In the genomic region with DNA sequence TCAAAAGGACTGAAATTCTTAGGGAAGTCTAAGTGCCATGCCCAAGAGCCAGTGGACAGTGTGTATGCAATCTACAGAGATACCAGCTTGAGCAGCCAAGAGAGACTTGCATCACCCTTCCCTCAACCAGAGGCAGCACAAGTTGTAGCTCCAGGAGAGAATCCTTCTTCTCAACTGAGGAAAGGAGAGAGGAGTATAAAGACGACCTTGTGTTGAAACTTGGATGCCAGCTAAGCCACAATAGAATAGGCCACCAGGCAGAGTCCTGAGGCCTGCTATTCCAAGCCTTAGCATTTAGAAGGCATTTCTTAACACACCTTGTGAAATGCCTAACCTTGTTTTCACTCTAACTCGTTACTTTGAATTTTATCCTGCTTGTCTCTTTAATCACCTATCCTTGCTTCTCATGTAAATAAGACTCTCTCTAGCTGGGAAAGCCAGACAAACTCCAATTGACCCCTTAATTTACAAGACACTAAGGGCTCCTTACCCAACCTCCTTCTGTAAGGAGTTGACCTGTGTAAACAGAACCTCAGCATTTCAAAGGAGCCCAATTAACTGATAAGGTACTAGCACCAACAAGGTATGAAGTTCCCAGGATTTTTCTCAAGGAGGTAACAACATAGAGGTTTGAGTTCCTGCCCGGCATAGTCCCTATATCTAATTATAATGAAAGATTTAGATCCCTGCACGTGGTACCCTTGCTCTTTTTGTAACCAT, we compare ENCODE assay signal across 15 cellular contexts.
DNase-seq lines count a peak whose midpoint lies in the region; ATAC-seq and TF ChIP-seq lines count a peak whose summit lies in the region.
"Had no signal": no experiment of that assay in that cellular context is flagged by ENCODE, and none has a peak within 500 bp of the region (broad histone marks: within the 10 kb centered on the region; RNA-seq: fewer than 3 reads in every experiment).

No MANE protein-coding gene starts in this region.

- H3K36me3 ChIP-seq in GM23338 (ENCODE audit: insufficient read depth) (no peaks in the 10 kb centered on the region), tibial nerve (no peaks in the 10 kb centered on the region)
- no peaks in the 10 kb centered on the region for H3K36me3 ChIP-seq in CD8-positive, alpha-beta memory T cell (ENCODE audit: insufficient read depth, low read length)
- H3K36me3 ChIP-seq: BLaER1 had no signal

- H3K36me3 Mint-ChIP-seq in GM23338 (ENCODE audit: low read depth) (no peaks in the 10 kb centered on the region), progenitor cell of endocrine pancreas (ENCODE audit: insufficient read depth) (no peaks in the 10 kb centered on the region)
- H3K36me3 Mint-ChIP-seq in CD8-positive, alpha-beta memory T cell = no peaks in the 10 kb centered on the region
- H3K36me3 Mint-ChIP-seq: IgD-negative memory B cell had no signal

- peaks cover 7% of the 10 kb centered on the region; the same call in 2 of the 3 replicates for H3K4me1 Mint-ChIP-seq in GM23338
- peaks cover 11% of the 10 kb centered on the region for H3K4me1 Mint-ChIP-seq in progenitor cell of endocrine pancreas (ENCODE audit: low read depth)
- no peaks in the 10 kb centered on the region for H3K4me1 Mint-ChIP-seq in CD8-positive, alpha-beta memory T cell
- H3K4me1 Mint-ChIP-seq: IgD-negative memory B cell had no signal

- no peaks in the 10 kb centered on the region for H3F3A ChIP-seq in GM23338 (replicated peaks; ENCODE audit: low read depth)

- ATAC-seq in GM23338 = peak; percentile 93
- ATAC-seq: GM12878 had no signal

- no peak overlapping the region for H3K4me3 Mint-ChIP-seq in GM23338
- H3K4me3 Mint-ChIP-seq in progenitor cell of endocrine pancreas (ENCODE audit: low read depth) = no peak overlapping the region
- H3K4me3 Mint-ChIP-seq in CD8-positive, alpha-beta memory T cell = no peak overlapping the region
- H3K4me3 Mint-ChIP-seq: H9, IgD-negative memory B cell had no signal

- no peak overlapping the region for H2AFZ ChIP-seq in GM23338
- H2AFZ ChIP-seq: GM23248 had no signal

- no peaks in the 10 kb centered on the region for H3K79me2 ChIP-seq in GM23338 (replicated peaks; ENCODE audit: insufficient read depth)

- H3K27me3 Mint-ChIP-seq in GM23338 (ENCODE audit: insufficient read depth, low read depth, poor library complexity) (peaks cover 63% of the 10 kb centered on the region), progenitor cell of endocrine pancreas (no peaks in the 10 kb centered on the region)
- H3K27me3 Mint-ChIP-seq in CD8-positive, alpha-beta memory T cell = no peaks in the 10 kb centered on the region
- H3K27me3 Mint-ChIP-seq: IgD-negative memory B cell had no signal

- peaks cover 20% of the 10 kb centered on the region for H4K20me1 ChIP-seq in GM23338 (replicated peaks; ENCODE audit: insufficient read depth)
- H4K20me1 ChIP-seq: BLaER1 had no signal

- no peak overlapping the region for H3K4me2 ChIP-seq in GM23338
- H3K4me2 ChIP-seq: BLaER1 had no signal

- TF ChIP-seq POLR2A in tibial nerve (IDR thresholded peaks at IDR 0.05) = no peak

- no peaks in the 10 kb centered on the region for H3K9me2 ChIP-seq in GM23338 (ENCODE audit: insufficient read depth)

- DNase-seq in GM23338 (ENCODE audit: low spot score) (peak; percentile 77), cerebellar cortex (ENCODE audit: low spot score) (peak; percentile 3), iPS DF 4.7 (ENCODE audit: extremely low read depth, low spot score) (peak; percentile 14), progenitor cell of endocrine pancreas (ENCODE audit: low spot score, unreplicated experiment) (no peak), cerebellum (ENCODE audit: low spot score) (no peak), tibial nerve (ENCODE audit: low spot score in 2 of 2) (no peak)
- no peak for DNase-seq in CD8-positive, alpha-beta memory T cell
- DNase-seq: 8988T, AML-193, DMS 273 treated with DMSO at 0.1 percent for 48 hours, GM23248, H9 had no signal

- peaks cover 96% of the 10 kb centered on the region for H3K27me3 ChIP-seq in GM23338 (ENCODE audit: insufficient read depth)
- no peaks in the 10 kb centered on the region for H3K27me3 ChIP-seq in tibial nerve
- no peaks in the 10 kb centered on the region for H3K27me3 ChIP-seq in CD8-positive, alpha-beta memory T cell (ENCODE audit: insufficient read depth, low read length, poor library complexity, severe bottlenecking)
- H3K27me3 ChIP-seq: BLaER1 had no signal

- no peak for TF ChIP-seq EP300 in tibial nerve (IDR thresholded peaks at IDR 0.05)

- WGBS in tibial nerve, 2 donors = 29% methylated on average over 4 of the region's 4 CpGs

- no peak overlapping the region for H3K27ac Mint-ChIP-seq in GM23338
- H3K27ac Mint-ChIP-seq in progenitor cell of endocrine pancreas = peak overlapping the region; percentile 69
- H3K27ac Mint-ChIP-seq in CD8-positive, alpha-beta memory T cell = no peak overlapping the region
- H3K27ac Mint-ChIP-seq: H9, IgD-negative memory B cell had no signal

- CTCF ChIA-PET in CD8-positive, alpha-beta memory T cell (lab: Charles Lee) = no interaction called here

- no peaks in the 10 kb centered on the region for H3K4me1 ChIP-seq in GM23338 (ENCODE audit: insufficient read depth)
- no peaks in the 10 kb centered on the region for H3K4me1 ChIP-seq in tibial nerve
- H3K4me1 ChIP-seq in CD8-positive, alpha-beta memory T cell (ENCODE audit: insufficient read depth, low read length) = no peaks in the 10 kb centered on the region
- H3K4me1 ChIP-seq: BLaER1 had no signal

- POLR2A ChIA-PET in CD8-positive, alpha-beta memory T cell (lab: Charles Lee) = no interaction called here

- H3K27ac ChIP-seq in GM23338 (ENCODE audit: low read depth) (no peak overlapping the region), tibial nerve (no peak overlapping the region)
- no peak overlapping the region for H3K27ac ChIP-seq in CD8-positive, alpha-beta memory T cell (ENCODE audit: low read depth, low read length)
- H3K27ac ChIP-seq: BLaER1, GM23248 had no signal

- TF ChIP-seq CTCF in GM23338 (conservative IDR thresholded peaks at IDR 0.05; ENCODE audit: low read depth in 2 of 2) (no peak), progenitor cell of endocrine pancreas (IDR thresholded peaks at IDR 0.05; ENCODE audit: unreplicated experiment) (no peak), tibial nerve (IDR thresholded peaks at IDR 0.05) (no peak)

- no peaks in the 10 kb centered on the region for H3K9me3 ChIP-seq in tibial nerve
- no peaks in the 10 kb centered on the region for H3K9me3 ChIP-seq in CD8-positive, alpha-beta memory T cell (ENCODE audit: low read length)
- H3K9me3 ChIP-seq: BLaER1 had no signal

- H3K4me3 ChIP-seq in GM23338 (no peak overlapping the region), tibial nerve (no peak overlapping the region)
- no peak overlapping the region for H3K4me3 ChIP-seq in CD8-positive, alpha-beta memory T cell (ENCODE audit: low read length)
- H3K4me3 ChIP-seq: BLaER1, GM12878, GM23248 had no signal

- no peaks in the 10 kb centered on the region for H3K9me3 Mint-ChIP-seq in GM23338
- no peaks in the 10 kb centered on the region for H3K9me3 Mint-ChIP-seq in progenitor cell of endocrine pancreas (ENCODE audit: low read depth)
- H3K9me3 Mint-ChIP-seq in CD8-positive, alpha-beta memory T cell = peaks cover 15 to 39% (median 15%) of the 10 kb centered on the region in 5 donors

TF ChIP-seq in GM23338, 12 proteins besides CTCF, POLR2A, EP300 and RAD21:
- TF ChIP-seq POLR2AphosphoS5 (IDR thresholded peaks at IDR 0.05; ENCODE audit: low read depth) = peak; percentile 63
- TF ChIP-seq NANOG (IDR thresholded peaks at IDR 0.05; ENCODE audit: borderline replicate concordance) = peak; percentile 93
- TF ChIP-seq CREB1 (CRISPR knock-in tag; IDR thresholded peaks at IDR 0.05; ENCODE audit: low read depth) = no peak

Comparison
In these comparisons a context has a peak if more than half of its experiments do, and no peak if none do; other contexts are left out.
1. DNase-seq: peak in GM23338 (single experiment), cerebellar cortex (single experiment) and iPS DF 4.7 (single experiment); none in progenitor cell of endocrine pancreas (single experiment), cerebellum (single experiment), tibial nerve (0 of 2) and CD8-positive, alpha-beta memory T cell (0 of 5).